Comparison of ENCODE assay signal across 29 cellular contexts in the genomic region with DNA sequence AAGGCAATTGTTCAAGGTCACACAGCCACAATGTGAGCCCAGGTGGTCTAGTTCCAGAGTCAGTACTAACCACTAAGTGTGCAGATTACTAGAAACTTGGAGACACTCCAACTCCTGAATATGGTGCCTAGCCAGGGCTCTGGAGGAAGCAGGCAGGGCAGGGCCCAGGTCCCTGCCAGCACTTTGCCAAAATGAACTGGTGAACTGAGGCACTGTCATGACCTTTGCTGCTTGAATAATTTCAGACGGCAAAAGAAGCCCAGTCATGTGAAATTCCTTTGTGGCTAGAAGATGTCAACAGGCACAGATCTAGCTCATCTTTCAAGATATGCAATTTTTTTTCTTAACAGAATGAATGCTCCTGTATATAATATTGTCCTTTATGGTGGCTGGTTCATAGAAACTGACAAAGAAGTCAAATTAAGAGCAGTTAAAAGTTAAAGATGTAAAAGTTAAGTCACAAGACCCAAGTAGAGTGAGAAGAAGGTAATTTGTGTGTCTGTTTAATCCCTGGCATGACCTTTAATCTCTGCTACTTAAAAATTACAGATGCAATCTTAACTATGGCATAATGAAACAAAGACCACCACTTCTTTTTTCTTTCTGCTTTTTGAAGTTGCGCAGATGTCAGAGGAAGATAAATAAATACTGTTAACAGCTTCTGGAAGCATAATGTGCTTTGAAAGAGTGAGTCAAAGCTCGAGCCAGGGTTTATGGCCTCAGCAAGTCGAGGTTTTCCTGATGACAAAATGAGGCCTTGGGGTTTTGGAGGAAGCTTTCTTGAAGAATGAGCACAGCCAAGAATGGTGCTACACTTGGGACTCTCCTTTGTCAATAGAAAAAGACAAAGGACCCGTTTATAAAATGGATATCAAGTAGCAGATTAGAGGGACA. TPM values are rescaled to one million over a fixed set of nuclear protein-coding genes. Genes with fewer than 3 reads are reported as not detected.
DNase-seq lines count a peak whose midpoint lies in the region; ATAC-seq, FAIRE-seq and TF ChIP-seq lines count a peak whose summit lies in the region.
"Had no signal": no experiment of that assay in that cellular context is flagged by ENCODE, and none has a peak within 500 bp of the region (broad histone marks: within the 10 kb centered on the region; RNA-seq: fewer than 3 reads in every experiment).

No MANE protein-coding gene starts in this region.

- CTCF ChIA-PET in HepG2 (lab: Yijun Ruan, JAX; ENCODE audit: low intra/inter-chr PET ratio, low total read pairs), result no interaction called here

- H3K4me3 Mint-ChIP-seq in astrocyte (ENCODE audit: unreplicated experiment), result peak overlapping the region; percentile 5
- H3K4me3 Mint-ChIP-seq: CD4-positive, CD25-positive, alpha-beta regulatory T cell; central memory CD8-positive, alpha-beta T cell; immature natural killer cell; natural killer cell; T-helper 1 cell treated with Interleukin-12 subunit alpha and Interleukin-12 subunit beta and Interleukin-4 antibody, amounts not matched to agents 30 μg/mL and 1 μg/mL, for 36 hours had no signal

- TF ChIP-seq CTCF in right lobe of liver (IDR thresholded peaks at IDR 0.05) (no peak), HepG2 (CRISPR knock-in tag; IDR thresholded peaks at IDR 0.05) (no peak), astrocyte (IDR thresholded peaks at IDR 0.05; ENCODE audit: insufficient read depth, low read depth, low read length) (no peak), upper lobe of left lung (IDR thresholded peaks at IDR 0.05) (no peak)

- H3K27ac ChIP-seq in right lobe of liver (peak overlapping the region in 2 of 3 donors; percentile 42 to 76), HepG2 (ENCODE audit: extremely low read length, insufficient read depth, low read length) (no peak overlapping the region), astrocyte (ENCODE audit: low read depth, low read length) (no peak overlapping the region), upper lobe of left lung (no peak overlapping the region)
- H3K27ac ChIP-seq: esophagus squamous epithelium, heart left ventricle, psoas muscle, uterus, WERI-Rb-1 had no signal

- H3K4me3 ChIP-seq in right lobe of liver, result no peak overlapping the region
- H3K4me3 ChIP-seq in HepG2 (replicated peaks in 1 of 3; ENCODE audit: insufficient read depth in 1 of 3, low read depth in 2 of 3, low read length in 3 of 3), result no peak overlapping the region
- no peak overlapping the region for H3K4me3 ChIP-seq in astrocyte (ENCODE audit: insufficient read depth, low read depth, low read length)
- no peak overlapping the region for H3K4me3 ChIP-seq in upper lobe of left lung
- H3K4me3 ChIP-seq: esophagus squamous epithelium, heart left ventricle, psoas muscle, uterus had no signal

- H3K9ac ChIP-seq in HepG2 (ENCODE audit: insufficient read depth, low read depth, low read length), result no peak overlapping the region
- H3K9ac ChIP-seq in astrocyte (ENCODE audit: low read length), result no peak overlapping the region

- ATAC-seq in right lobe of liver (peak in 2 of 4 donors; percentile 16 to 30), HepG2 (no peak), upper lobe of left lung (ENCODE audit: low FRiP score in 2 of 2) (no peak)
- ATAC-seq: natural killer cell, psoas muscle, Right ventricle myocardium inferior had no signal

- H4K20me1 ChIP-seq in HepG2 (ENCODE audit: insufficient read depth, low read length) (no peaks in the 10 kb centered on the region), astrocyte (ENCODE audit: insufficient read depth, low read length) (no peaks in the 10 kb centered on the region)

- H3K4me1 ChIP-seq in right lobe of liver, result peaks cover 0 to 39% (median 11%) of the 10 kb centered on the region in 4 donors
- no peaks in the 10 kb centered on the region for H3K4me1 ChIP-seq in HepG2 (ENCODE audit: insufficient read depth, low read length)
- peaks cover 4% of the 10 kb centered on the region for H3K4me1 ChIP-seq in astrocyte (ENCODE audit: insufficient read depth, low read length)
- H3K4me1 ChIP-seq in upper lobe of left lung, result peaks cover 0 to 3% (median 0%) of the 10 kb centered on the region in 4 donors
- H3K4me1 ChIP-seq: psoas muscle, uterus had no signal

- 67% methylated on average over 5 of the region's 5 CpGs for WGBS in right lobe of liver (ENCODE audit: insufficient coverage, low coverage, low lambda C conversion rate, missing lambda C conversion rate)
- WGBS in HepG2 (ENCODE audit: low lambda C conversion rate), result 16% methylated on average over 5 of the region's 5 CpGs
- 59 to 63% methylated on average over 5 of the region's 5 CpGs for WGBS in upper lobe of left lung, 2 donors

- no peak for TF ChIP-seq RAD21 in HepG2 (CRISPR knock-in tag; IDR thresholded peaks at IDR 0.05)

- DNase-seq in right lobe of liver (no peak), HepG2 (ENCODE audit: low spot score) (no peak), astrocyte (ENCODE audit: low read depth) (peak; percentile 58), left kidney (ENCODE audit: low read depth, low spot score) (peak; percentile 24), HT-29 (ENCODE audit: low spot score) (no peak), iPS-NIHi7 (ENCODE audit: extremely low spot score) (no peak), upper lobe of left lung (no peak), DMS114 treated with DMSO at 0.1 percent for 48 hours (lab: John Stamatoyannopoulos, UW; ENCODE audit: unreplicated experiment) (no peak)
- DNase-seq: activated CD4-positive, alpha-beta T cell treated with anti-CD3 and anti-CD28 coated beads, Interleukin-2, amount 50 U/mL, for 48 hours; activated gamma-delta T cell treated with Interleukin-2 at 50 U/mL for 16 hours; activated T-cell treated with anti-CD3 and anti-CD28 coated beads for 4 hours; amygdala; CD4-positive, CD25-positive, alpha-beta regulatory T cell; DND-41; esophagus squamous epithelium; heart left ventricle; immature natural killer cell; Karpas-422; natural killer cell; NCI-H1105; NCI-H69; psoas muscle; stimulated activated CD8-positive, alpha-beta memory T cell treated with anti-CD3 and anti-CD28 coated beads, Interleukin-4, amount 100 ng/mL, for 48 hours; uterus; WERI-Rb-1 had no signal

- H3K4me1 Mint-ChIP-seq in astrocyte (ENCODE audit: low read depth, unreplicated experiment), result peaks cover 15% of the 10 kb centered on the region
- H3K4me1 Mint-ChIP-seq: CD4-positive, CD25-positive, alpha-beta regulatory T cell had no signal

- H3K79me2 ChIP-seq in HepG2 (ENCODE audit: insufficient read depth, low read length) (no peaks in the 10 kb centered on the region), astrocyte (ENCODE audit: insufficient read depth, low read length) (no peaks in the 10 kb centered on the region)

- H3K4me2 ChIP-seq in HepG2 (ENCODE audit: low read depth, low read length), result no peak overlapping the region
- peak overlapping the region; percentile 25 for H3K4me2 ChIP-seq in astrocyte (ENCODE audit: low read length)

- POLR2A ChIA-PET in HepG2 (lab: Yijun Ruan, JAX), result no interaction called here

- no TSS peak for BruUV-seq in HepG2 (replicated peaks; lab: Mats Ljungman, UMichigan)

- H2AFZ ChIP-seq in HepG2 (ENCODE audit: low read length), result no peak overlapping the region
- no peak overlapping the region for H2AFZ ChIP-seq in astrocyte (ENCODE audit: low read depth, low read length)

- TF ChIP-seq POLR2A in right lobe of liver (IDR thresholded peaks at IDR 0.05) (no peak), HepG2 (IDR thresholded peaks at IDR 0.05; ENCODE audit: insufficient read depth in 1 of 2, low read depth in 2 of 2, low read length in 2 of 2) (no peak), upper lobe of left lung (IDR thresholded peaks at IDR 0.05) (no peak)

- TF ChIP-seq EP300 in HepG2 (IDR thresholded peaks at IDR 0.05; ENCODE audit: low read depth in 2 of 2, low read length in 2 of 2), result no peak
- TF ChIP-seq EP300 in HepG2 (CRISPR knock-in tag; IDR thresholded peaks at IDR 0.05; ENCODE audit: borderline replicate concordance), result no peak
- no peak for TF ChIP-seq EP300 in upper lobe of left lung (IDR thresholded peaks at IDR 0.05)

- H3K36me3 ChIP-seq in right lobe of liver (no peaks in the 10 kb centered on the region), HepG2 (replicated peaks in 1 of 2; ENCODE audit: control insufficient read depth in 1 of 2, insufficient read depth in 2 of 2, low read length in 2 of 2) (no peaks in the 10 kb centered on the region), astrocyte (ENCODE audit: insufficient read depth, low read length) (no peaks in the 10 kb centered on the region), upper lobe of left lung (no peaks in the 10 kb centered on the region)
- H3K36me3 ChIP-seq: esophagus squamous epithelium, heart left ventricle, uterus, WERI-Rb-1 had no signal

- peaks cover 1% of the 10 kb centered on the region for H3K9me3 Mint-ChIP-seq in astrocyte (ENCODE audit: unreplicated experiment)
- H3K9me3 Mint-ChIP-seq: CD4-positive, CD25-positive, alpha-beta regulatory T cell; central memory CD8-positive, alpha-beta T cell; immature natural killer cell; natural killer cell; T-helper 1 cell treated with Interleukin-12 subunit alpha and Interleukin-12 subunit beta and Interleukin-4 antibody, amounts not matched to agents 30 μg/mL and 1 μg/mL, for 36 hours had no signal

- no peaks in the 10 kb centered on the region for H3K9me3 ChIP-seq in right lobe of liver
- H3K9me3 ChIP-seq in HepG2 (ENCODE audit: low read length), result peaks cover 12% of the 10 kb centered on the region
- no peaks in the 10 kb centered on the region for H3K9me3 ChIP-seq in astrocyte (ENCODE audit: insufficient read depth, low read depth, low read length)
- H3K9me3 ChIP-seq in upper lobe of left lung, result no peaks in the 10 kb centered on the region
- H3K9me3 ChIP-seq: esophagus squamous epithelium, heart left ventricle, psoas muscle, uterus had no signal

- H3K36me3 Mint-ChIP-seq in astrocyte (ENCODE audit: low read depth, unreplicated experiment), result peaks cover 3% of the 10 kb centered on the region
- H3K36me3 Mint-ChIP-seq: CD4-positive, CD25-positive, alpha-beta regulatory T cell; natural killer cell had no signal

- intact Hi-C loops in right lobe of liver (cut with DNase I) (no loop called here), HepG2 (cut with micrococcal nuclease; ENCODE audit: unreplicated experiment) (no loop called here)

- in situ Hi-C loops in HepG2 (cut with HindIII; ENCODE audit: extremely low pct_ligation_motif_present, low pct_unique_long_range_greater_than_20kb), result no loop called here

- FAIRE-seq in HepG2 (lab: Jason Lieb, UNC) (no peak), astrocyte (lab: Jason Lieb, UNC) (peak; percentile 26)
- FAIRE-seq: A204.1 had no signal

- H3K27ac Mint-ChIP-seq in astrocyte (ENCODE audit: unreplicated experiment), result no peak overlapping the region
- H3K27ac Mint-ChIP-seq: CD4-positive, CD25-positive, alpha-beta regulatory T cell; immature natural killer cell; natural killer cell; T-helper 1 cell treated with Interleukin-12 subunit alpha and Interleukin-12 subunit beta and Interleukin-4 antibody, amounts not matched to agents 30 μg/mL and 1 μg/mL, for 36 hours had no signal

- H3K27me3 Mint-ChIP-seq in astrocyte (ENCODE audit: low read depth, unreplicated experiment), result no peaks in the 10 kb centered on the region

- no peaks in the 10 kb centered on the region for H3K27me3 ChIP-seq in right lobe of liver
- no peaks in the 10 kb centered on the region for H3K27me3 ChIP-seq in HepG2 (ENCODE audit: control insufficient read depth in 1 of 2, insufficient read depth in 2 of 2, low read length in 2 of 2)
- H3K27me3 ChIP-seq in astrocyte (ENCODE audit: insufficient read depth, low read length), result no peaks in the 10 kb centered on the region
- H3K27me3 ChIP-seq in upper lobe of left lung, result no peaks in the 10 kb centered on the region
- H3K27me3 ChIP-seq: esophagus squamous epithelium, heart left ventricle, uterus had no signal

RNA-seq across cellular contexts. Expression of a gene that starts 54.1 kb away (rescaled TPM):
- 10 to 100 TPM; 15.2 to 35.8 (median 29.9) TPM for total RNA-seq in right lobe of liver
- total RNA-seq in HepG2 (2016; rRNA removed; fragmentation: Illumina TruSeq; extraction: Trizol), result not detected in 2 replicates
- not detected in 2 replicates for total RNA-seq in HepG2 (2016; cell fraction: cytosol; rRNA removed; fragmentation: Illumina TruSeq; extraction: Trizol; ENCODE audit: low read depth)
- total RNA-seq in HepG2 (2016; cell fraction: insoluble cytoplasmic fraction; rRNA removed; fragmentation: Illumina TruSeq; extraction: Trizol), result not detected in 2 replicates
- not detected in 2 replicates for total RNA-seq in HepG2 (2016; cell fraction: membrane; rRNA removed; fragmentation: Illumina TruSeq; extraction: Trizol)
- total RNA-seq in HepG2 (2016; cell fraction: nucleus; rRNA removed; fragmentation: Illumina TruSeq; extraction: Trizol), result not detected in 2 replicates
- polyA plus RNA-seq in HepG2 (2011; rRNA removed), result 0.01 TPM in 1 of 2 replicates, not detected in the other
- not detected in 2 replicates for polyA plus RNA-seq in HepG2 (2011; cell fraction: cytosol; rRNA removed)
- polyA plus RNA-seq in HepG2 (2011; cell fraction: nucleus; rRNA removed), result not detected in 2 replicates
- polyA plus RNA-seq in HepG2 (2012), result not detected in 2 replicates
- not detected in 2 replicates for polyA plus RNA-seq in HepG2 (2016; cell fraction: cytosol; fragmentation: Illumina TruSeq; extraction: Trizol; ENCODE audit: low read depth)
- not detected in 2 replicates for polyA plus RNA-seq in HepG2 (2016; cell fraction: insoluble cytoplasmic fraction; fragmentation: Illumina TruSeq; extraction: Trizol; ENCODE audit: low read depth)
- not detected in 2 replicates for polyA plus RNA-seq in HepG2 (2016; cell fraction: membrane; fragmentation: Illumina TruSeq; extraction: Trizol; ENCODE audit: low read depth)
- not detected in 2 replicates for polyA plus RNA-seq in HepG2 (2016; cell fraction: nucleus; fragmentation: Illumina TruSeq; extraction: Trizol; ENCODE audit: insufficient read depth, low read depth)
- polyA minus RNA-seq in HepG2 (2011; rRNA and poly(A)+ RNA removed; ENCODE audit: low replicate concordance), result 0.04 and 69.9 TPM in 2 replicates
- 0.26 TPM in 1 of 2 replicates, not detected in the other for polyA minus RNA-seq in HepG2 (2011; cell fraction: cytosol; rRNA and poly(A)+ RNA removed)
- polyA minus RNA-seq in HepG2 (2011; cell fraction: nucleus; rRNA and poly(A)+ RNA removed), result under 0.01 and 0.50 TPM in 2 replicates
- 50.9 and 64.6 TPM in 2 replicates for total RNA-seq in astrocyte
- 62.1 and 70.6 TPM in 2 replicates for total RNA-seq in HT-29 (2014; rRNA removed; shearing (Covaris generic))
- 100 to 1,000 TPM in 3 of 6 donors, 10 to 100 TPM in 3; 62.3 to 216 (median 116) TPM for total RNA-seq in upper lobe of left lung
- total RNA-seq: CD4-positive, CD25-positive, alpha-beta regulatory T cell had no signal
- polyA plus RNA-seq: CD4-positive, CD25-positive, alpha-beta regulatory T cell; immature natural killer cell had no signal

Comparison
In these comparisons a context has a peak if more than half of its experiments do, and no peak if none do; other contexts are left out.
1. H3K27ac ChIP-seq: peak in right lobe of liver (2 of 3); none in HepG2 (single experiment), astrocyte (single experiment) and upper lobe of left lung (0 of 4).
2. RNA of a gene that starts 54.1 kb away (total RNA-seq): 62.3 to 216 TPM in upper lobe of left lung, 62.1 to 70.6 TPM in HT-29, 50.9 to 64.6 TPM in astrocyte and 15.2 to 35.8 TPM in right lobe of liver; not detected in HepG2; every median in the first group is over 10 times any median in the second.
3. DNase-seq: peak in astrocyte (single experiment) and left kidney (single experiment); none in right lobe of liver (0 of 3), HepG2 (single experiment), HT-29 (single experiment), iPS-NIHi7 (single experiment), upper lobe of left lung (0 of 2) and DMS114 treated with DMSO at 0.1 percent for 48 hours (single experiment).